In genomic region chr5:1573728-1574329, GRCh38 we compare ENCODE assay signal across 7 cellular contexts. TPM values are rescaled to one million over a fixed set of nuclear protein-coding genes. Genes with fewer than 3 reads are reported as not detected.
DNase-seq lines count a peak whose midpoint lies in the region; ATAC-seq, FAIRE-seq and TF ChIP-seq lines count a peak whose summit lies in the region.
"Not testable (repeated sequence)": the region's sequence is repeated elsewhere in the genome, so short reads cannot be mapped to it uniquely, and the experiment has no call there.

No MANE protein-coding gene starts in this region.

- H3K27ac Mint-ChIP-seq in activated naive CD8-positive, alpha-beta T cell treated with anti-CD3 and anti-CD28 coated beads for 36 hours: peak overlapping the region; percentile 42
- H3K27ac Mint-ChIP-seq in glutamatergic neuron (ENCODE audit: unreplicated experiment): peak overlapping the region; percentile 33

- H3K27me3 ChIP-seq in BLaER1; small intestine (ENCODE audit: control insufficient read depth in 2 of 2, insufficient read depth in 2 of 2, low read length in 2 of 2); upper lobe of right lung: not testable (repeated sequence)

- not testable (repeated sequence) for H3K9ac ChIP-seq in BLaER1

- H3K36me3 ChIP-seq in BLaER1 (peaks cover 56% of the 10 kb centered on the region), upper lobe of right lung (peaks cover 15% of the 10 kb centered on the region)
- H3K36me3 ChIP-seq in mucosa of descending colon (ENCODE audit: low read depth); small intestine (ENCODE audit: control insufficient read depth in 2 of 2, insufficient read depth in 2 of 2, low read length in 2 of 2): not testable (repeated sequence)

- H3K4me2 ChIP-seq in BLaER1: peak overlapping the region; percentile 26

- peaks cover 18% of the 10 kb centered on the region for H3K4me1 ChIP-seq in BLaER1
- not testable (repeated sequence) for H3K4me1 ChIP-seq in mucosa of descending colon (ENCODE audit: low read depth); small intestine (ENCODE audit: control insufficient read depth in 2 of 2, insufficient read depth in 1 of 2, low read depth in 1 of 2, low read length in 1 of 2); upper lobe of right lung

- not testable (repeated sequence) for H3K9me3 Mint-ChIP-seq in activated naive CD8-positive, alpha-beta T cell treated with anti-CD3 and anti-CD28 coated beads for 36 hours; glutamatergic neuron (ENCODE audit: unreplicated experiment)

- H4K20me1 ChIP-seq in BLaER1: not testable (repeated sequence)

- H3K4me3 ChIP-seq in BLaER1; mucosa of descending colon; small intestine (ENCODE audit: low read depth in 1 of 2, low read length in 2 of 2); upper lobe of right lung: not testable (repeated sequence)

- ATAC-seq in mucosa of descending colon (peak; percentile 83), upper lobe of right lung (peak; percentile 30)

- H3K36me3 Mint-ChIP-seq in activated naive CD8-positive, alpha-beta T cell treated with anti-CD3 and anti-CD28 coated beads for 36 hours: peaks cover 36% of the 10 kb centered on the region
- peaks cover 15% of the 10 kb centered on the region for H3K36me3 Mint-ChIP-seq in glutamatergic neuron (ENCODE audit: unreplicated experiment)

- H3K4me1 Mint-ChIP-seq in activated naive CD8-positive, alpha-beta T cell treated with anti-CD3 and anti-CD28 coated beads for 36 hours; glutamatergic neuron (ENCODE audit: low read depth, unreplicated experiment): not testable (repeated sequence)

- H3K27ac ChIP-seq in BLaER1 (0 out of 2 replicates have a peak overlapping the region, but pooled peaks have one; percentile 27), small intestine (ENCODE audit: low read depth in 1 of 2, low read length in 1 of 2) (peak overlapping the region; percentile 66 to 82)
- H3K27ac ChIP-seq in upper lobe of right lung: not testable (repeated sequence)

- FAIRE-seq in small intestine (lab: Jason Lieb, UNC): not testable (repeated sequence)

- intact Hi-C loops in mucosa of descending colon (cut with DNase I, micrococcal nuclease); upper lobe of right lung (cut with DNase I): not testable (repeated sequence)

- H3K9me3 ChIP-seq in BLaER1: peaks cover 27% of the 10 kb centered on the region
- H3K9me3 ChIP-seq in mucosa of descending colon; small intestine (ENCODE audit: control insufficient read depth, low read depth); upper lobe of right lung: not testable (repeated sequence)

- not testable (repeated sequence) for TF ChIP-seq CTCF in glutamatergic neuron (IDR thresholded peaks at IDR 0.05; ENCODE audit: partially characterized antibody, unreplicated experiment); mucosa of descending colon (IDR thresholded peaks at IDR 0.05); upper lobe of right lung (IDR thresholded peaks at IDR 0.05)

- DNase-seq in HT-29 (ENCODE audit: low spot score): peak; percentile 33
- DNase-seq in activated naive CD8-positive, alpha-beta T cell treated with anti-CD3 and anti-CD28 coated beads for 36 hours; glutamatergic neuron; upper lobe of right lung: not testable (repeated sequence)
- peak in 1 of 3 donors; percentile 55 for DNase-seq in mucosa of descending colon
- peak; percentile 37 for DNase-seq in small intestine

- H3K4me3 Mint-ChIP-seq in activated naive CD8-positive, alpha-beta T cell treated with anti-CD3 and anti-CD28 coated beads for 36 hours; glutamatergic neuron (ENCODE audit: unreplicated experiment): not testable (repeated sequence)

- WGBS in small intestine, 3 donors: 58 to 73% (median 61%) methylated on average over 12 to 13 of the region's 14 CpGs

- not testable (repeated sequence) for H3K27me3 Mint-ChIP-seq in activated naive CD8-positive, alpha-beta T cell treated with anti-CD3 and anti-CD28 coated beads for 36 hours; glutamatergic neuron (ENCODE audit: unreplicated experiment)

RNA-seq across cellular contexts. Expression of gene LPCAT1, which starts 50.1 kb away (rescaled TPM):
- total RNA-seq in HT-29 (2014; rRNA removed; shearing (Covaris generic)): 48.9 and 49.1 TPM in 2 replicates
- 10 to 100 TPM; 49.4 to 49.6 TPM for total RNA-seq in activated naive CD8-positive, alpha-beta T cell treated with anti-CD3 and anti-CD28 coated beads for 36 hours
- total RNA-seq in glutamatergic neuron (ENCODE audit: unreplicated experiment) (113 TPM), mucosa of descending colon (10 to 100 TPM in 2 of 3 donors, 1 to 10 TPM in 1; 6.7 to 27.2 (median 26.0) TPM), upper lobe of right lung (690 TPM)
- 10 to 100 TPM in 1 of 3 donors, 1 to 10 TPM in 2; 4.5 to 22.3 (median 5.1) TPM for polyA plus RNA-seq in small intestine
